Comparison of ENCODE assay signal across 18 cellular contexts in the genomic region with DNA sequence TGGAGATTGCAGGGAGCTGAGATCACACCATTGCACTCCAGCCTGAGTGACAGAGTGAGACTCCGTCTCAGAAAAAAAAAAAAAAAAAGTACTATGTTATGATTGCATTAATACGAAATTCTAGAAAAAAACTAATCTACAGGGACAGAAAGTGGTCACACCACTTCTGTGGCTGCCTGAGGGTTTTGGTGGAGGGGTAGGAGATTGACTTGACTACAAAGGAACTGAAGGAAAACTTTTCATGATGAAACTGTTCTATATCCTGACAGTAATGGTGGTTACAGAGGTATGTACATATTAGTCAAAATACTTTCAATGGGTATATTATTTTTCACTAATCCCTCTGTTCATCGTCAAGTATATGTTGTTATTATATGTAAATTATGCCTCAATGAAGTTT. TPM values are rescaled to one million over a fixed set of nuclear protein-coding genes. Genes with fewer than 3 reads are reported as not detected.
DNase-seq lines count a peak whose midpoint lies in the region; ATAC-seq and TF ChIP-seq lines count a peak whose summit lies in the region.
"Had no signal": no experiment of that assay in that cellular context is flagged by ENCODE, and none has a peak within 500 bp of the region (broad histone marks: within the 10 kb centered on the region; RNA-seq: fewer than 3 reads in every experiment).

No MANE protein-coding gene starts in this region.

- peaks cover 45% of the 10 kb centered on the region for H3K36me3 Mint-ChIP-seq in activated CD8-positive, alpha-beta T cell treated with anti-CD3 and anti-CD28 coated beads for 36 hours (ENCODE audit: low read depth)
- peaks cover 41% of the 10 kb centered on the region for H3K36me3 Mint-ChIP-seq in activated CD8-positive, alpha-beta T cell treated with anti-CD3 and anti-CD28 coated beads, Interleukin-2, amount 10 ng/mL, durations not matched to agents 7 days and 5 days (ENCODE audit: low read depth)

- no peak overlapping the region for H3K4me3 Mint-ChIP-seq in activated CD8-positive, alpha-beta T cell treated with anti-CD3 and anti-CD28 coated beads for 36 hours
- no peak overlapping the region for H3K4me3 Mint-ChIP-seq in activated CD8-positive, alpha-beta T cell treated with anti-CD3 and anti-CD28 coated beads, Interleukin-2, amount 10 ng/mL, durations not matched to agents 7 days and 5 days
- peak overlapping the region in 1 of 2 donors; percentile 13 for H3K4me3 Mint-ChIP-seq in stimulated activated naive CD8-positive, alpha-beta T cell treated with anti-CD3 and anti-CD28 coated beads, Interleukin-15, amount 100 ng/mL, for 72 hours
- H3K4me3 Mint-ChIP-seq: CD4-positive, CD25-positive, alpha-beta regulatory T cell; CD8-positive, alpha-beta memory T cell had no signal

- intact Hi-C loops in activated CD8-positive, alpha-beta T cell treated with anti-CD3 and anti-CD28 coated beads for 36 hours (cut with micrococcal nuclease), result loop anchor here (5.0 kb wide), 1 partner anchor 32 kb away; no protein-coding TSS in a partner anchor

- peaks cover 68% of the 10 kb centered on the region for H3K4me1 Mint-ChIP-seq in activated CD8-positive, alpha-beta T cell treated with anti-CD3 and anti-CD28 coated beads for 36 hours (ENCODE audit: low read depth)
- H3K4me1 Mint-ChIP-seq in activated CD8-positive, alpha-beta T cell treated with anti-CD3 and anti-CD28 coated beads, Interleukin-2, amount 10 ng/mL, durations not matched to agents 7 days and 5 days (ENCODE audit: low read depth), result peaks cover 33% of the 10 kb centered on the region
- peaks cover 72% of the 10 kb centered on the region for H3K4me1 Mint-ChIP-seq in stimulated activated naive CD8-positive, alpha-beta T cell treated with anti-CD3 and anti-CD28 coated beads, Interleukin-15, amount 100 ng/mL, for 72 hours

- H3K27me3 Mint-ChIP-seq in activated CD8-positive, alpha-beta T cell treated with anti-CD3 and anti-CD28 coated beads for 36 hours, result no peaks in the 10 kb centered on the region
- no peaks in the 10 kb centered on the region for H3K27me3 Mint-ChIP-seq in activated CD8-positive, alpha-beta T cell treated with anti-CD3 and anti-CD28 coated beads, Interleukin-2, amount 10 ng/mL, durations not matched to agents 7 days and 5 days (ENCODE audit: low read depth)
- H3K27me3 Mint-ChIP-seq in stimulated activated naive CD8-positive, alpha-beta T cell treated with anti-CD3 and anti-CD28 coated beads, Interleukin-15, amount 100 ng/mL, for 72 hours, result no peaks in the 10 kb centered on the region
- H3K27me3 Mint-ChIP-seq: CD4-positive, CD25-positive, alpha-beta regulatory T cell; CD8-positive, alpha-beta memory T cell had no signal

- no peak for TF ChIP-seq CTCF in activated CD8-positive, alpha-beta T cell treated with anti-CD3 and anti-CD28 coated beads for 36 hours (IDR thresholded peaks at IDR 0.05)

- CTCF ChIA-PET in activated CD8-positive, alpha-beta T cell treated with anti-CD3 and anti-CD28 coated beads for 36 hours (lab: Charles Lee), result interaction anchor here (0.6 kb wide), 1 partner anchor 198 kb away, joined by 3 read pairs; no protein-coding TSS in a partner anchor
- CTCF ChIA-PET in activated CD8-positive, alpha-beta T cell treated with anti-CD3 and anti-CD28 coated beads, Interleukin-2, amount 10 ng/mL, durations not matched to agents 7 days and 5 days (lab: Charles Lee), result no interaction called here

- ATAC-seq in activated CD8-positive, alpha-beta T cell treated with anti-CD3 and anti-CD28 coated beads for 36 hours, result peak; percentile 6
- no peak for ATAC-seq in activated CD8-positive, alpha-beta T cell treated with anti-CD3 and anti-CD28 coated beads, Interleukin-2, amount 10 ng/mL, durations not matched to agents 7 days and 5 days
- peak; percentile 87 for ATAC-seq in stimulated activated naive CD8-positive, alpha-beta T cell treated with anti-CD3 and anti-CD28 coated beads, Interleukin-15, amount 100 ng/mL, for 72 hours
- ATAC-seq in stimulated activated naive CD8-positive, alpha-beta T cell treated with anti-CD3 and anti-CD28 coated beads, Interleukin-15, Interleukin-2, amounts not matched to agents 100 U/mL and 50 U/mL, for 24 hours, result no peak
- no peak for ATAC-seq in GM19328 (IDR thresholded peaks at IDR 0.05; ENCODE audit: unreplicated experiment)
- ATAC-seq: HepG2 had no signal

- H3K27ac Mint-ChIP-seq in activated CD8-positive, alpha-beta T cell treated with anti-CD3 and anti-CD28 coated beads for 36 hours, result no peak overlapping the region
- no peak overlapping the region for H3K27ac Mint-ChIP-seq in activated CD8-positive, alpha-beta T cell treated with anti-CD3 and anti-CD28 coated beads, Interleukin-2, amount 10 ng/mL, durations not matched to agents 7 days and 5 days
- peak overlapping the region in 1 of 2 donors; percentile 31 for H3K27ac Mint-ChIP-seq in stimulated activated naive CD8-positive, alpha-beta T cell treated with anti-CD3 and anti-CD28 coated beads, Interleukin-15, amount 100 ng/mL, for 72 hours

- POLR2A ChIA-PET in activated CD8-positive, alpha-beta T cell treated with anti-CD3 and anti-CD28 coated beads for 36 hours (lab: Charles Lee), result no interaction called here
- POLR2A ChIA-PET in activated CD8-positive, alpha-beta T cell treated with anti-CD3 and anti-CD28 coated beads, Interleukin-2, amount 10 ng/mL, durations not matched to agents 7 days and 5 days (lab: Charles Lee), result interaction anchor here (0.6 kb wide), 1 partner anchor 9 kb away, joined by 3 read pairs; no protein-coding TSS in a partner anchor

- H3K9me3 Mint-ChIP-seq in activated CD8-positive, alpha-beta T cell treated with anti-CD3 and anti-CD28 coated beads for 36 hours, result peaks cover 6% of the 10 kb centered on the region
- peaks cover 11% of the 10 kb centered on the region for H3K9me3 Mint-ChIP-seq in activated CD8-positive, alpha-beta T cell treated with anti-CD3 and anti-CD28 coated beads, Interleukin-2, amount 10 ng/mL, durations not matched to agents 7 days and 5 days (ENCODE audit: insufficient read depth)
- H3K9me3 Mint-ChIP-seq in stimulated activated naive CD8-positive, alpha-beta T cell treated with anti-CD3 and anti-CD28 coated beads, Interleukin-15, amount 100 ng/mL, for 72 hours, result peaks cover 0 to 2% of the 10 kb centered on the region in 2 donors

- peak; percentile 38 for DNase-seq in activated CD8-positive, alpha-beta T cell treated with anti-CD3 and anti-CD28 coated beads for 36 hours
- DNase-seq in activated CD8-positive, alpha-beta T cell treated with anti-CD3 and anti-CD28 coated beads, Interleukin-2, amount 10 ng/mL, durations not matched to agents 7 days and 5 days, result no peak
- DNase-seq in stimulated activated naive CD8-positive, alpha-beta T cell treated with anti-CD3 and anti-CD28 coated beads, Interleukin-15, amount 100 ng/mL, for 72 hours, result peak in 1 of 2 donors; percentile 50
- DNase-seq in stimulated activated naive CD8-positive, alpha-beta T cell treated with anti-CD3 and anti-CD28 coated beads, Interleukin-15, Interleukin-2, amounts not matched to agents 100 U/mL and 50 U/mL, for 24 hours, result no peak
- DNase-seq in epidermal melanocyte (ENCODE audit: insufficient read length, low spot score) (peak; percentile 7), AML-193 (lab: John Stamatoyannopoulos, UW) (no peak)
- DNase-seq: BE2C; C1 segment of cervical spinal cord; CD4-positive, CD25-positive, alpha-beta regulatory T cell; CD8-positive, alpha-beta memory T cell; COR-L47; DMS 273 treated with DMSO at 0.1 percent for 48 hours; DMS53; DND-41; EL; GM23248 had no signal

RNA-seq across cellular contexts. Expression of gene FOXN3, which starts 42.1 kb away (rescaled TPM):
- total RNA-seq in activated CD8-positive, alpha-beta T cell treated with anti-CD3 and anti-CD28 coated beads for 36 hours, result 10 to 100 TPM; 83.4 to 85.0 TPM
- 10 to 100 TPM; 70.3 to 72.7 TPM for total RNA-seq in activated CD8-positive, alpha-beta T cell treated with anti-CD3 and anti-CD28 coated beads, Interleukin-2, amount 10 ng/mL, durations not matched to agents 7 days and 5 days

Comparison
In these comparisons a context has a peak if more than half of its experiments do, and no peak if none do; other contexts are left out.
1. ATAC-seq: peak in activated CD8-positive, alpha-beta T cell treated with anti-CD3 and anti-CD28 coated beads for 36 hours (single experiment) and stimulated activated naive CD8-positive, alpha-beta T cell treated with anti-CD3 and anti-CD28 coated beads, Interleukin-15, amount 100 ng/mL, for 72 hours (single experiment); none in activated CD8-positive, alpha-beta T cell treated with anti-CD3 and anti-CD28 coated beads, Interleukin-2, amount 10 ng/mL, durations not matched to agents 7 days and 5 days (single experiment), stimulated activated naive CD8-positive, alpha-beta T cell treated with anti-CD3 and anti-CD28 coated beads, Interleukin-15, Interleukin-2, amounts not matched to agents 100 U/mL and 50 U/mL, for 24 hours (single experiment) and GM19328 (single experiment).
2. DNase-seq: peak in activated CD8-positive, alpha-beta T cell treated with anti-CD3 and anti-CD28 coated beads for 36 hours (single experiment) and epidermal melanocyte (single experiment); none in activated CD8-positive, alpha-beta T cell treated with anti-CD3 and anti-CD28 coated beads, Interleukin-2, amount 10 ng/mL, durations not matched to agents 7 days and 5 days (single experiment), stimulated activated naive CD8-positive, alpha-beta T cell treated with anti-CD3 and anti-CD28 coated beads, Interleukin-15, Interleukin-2, amounts not matched to agents 100 U/mL and 50 U/mL, for 24 hours (single experiment) and AML-193 (0 of 2).